1 cellular context compared by ENCODE assay signal in the genomic region with DNA sequence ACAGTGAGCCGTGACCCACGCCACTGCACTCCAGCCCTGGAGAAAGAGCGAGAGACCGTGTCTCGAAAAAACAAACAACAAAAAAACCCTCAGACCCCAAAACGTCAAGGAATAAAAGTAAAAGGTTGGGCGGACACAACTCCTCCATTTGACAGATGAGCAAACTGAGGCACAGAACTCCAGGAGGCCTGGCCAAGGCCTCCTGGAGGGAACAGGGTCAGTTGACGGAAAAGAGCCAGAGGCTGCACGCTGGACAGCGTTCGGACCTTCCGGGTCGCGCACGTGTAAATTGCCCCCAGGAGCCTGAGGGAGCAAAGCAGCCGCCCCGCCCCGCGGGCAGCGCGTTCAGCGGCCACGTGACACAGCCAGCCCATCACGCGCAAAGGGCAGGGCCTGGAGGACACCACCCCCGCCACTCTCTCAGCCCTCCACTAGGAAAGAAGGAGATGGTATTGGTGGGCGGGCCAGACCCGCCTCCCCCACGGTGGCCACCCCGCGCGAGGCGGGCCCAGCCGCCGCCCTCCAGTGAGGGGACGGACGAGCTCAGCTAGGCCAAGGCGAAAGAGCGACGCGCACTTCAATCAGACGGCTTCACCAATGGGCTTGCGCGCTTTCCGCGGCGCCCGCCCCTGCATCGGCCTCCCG.
A peak's percentile ranks its signal among the peaks of the same experiment; 100 is the strongest.
TF ChIP-seq lines count a peak whose summit lies in the region.

No MANE protein-coding gene starts in this region.

TF ChIP-seq in HEK293, 187 proteins besides CTCF, POLR2A, EP300 and RAD21 (continued from another document and continues in another):
- TF ChIP-seq, protein P1, sequence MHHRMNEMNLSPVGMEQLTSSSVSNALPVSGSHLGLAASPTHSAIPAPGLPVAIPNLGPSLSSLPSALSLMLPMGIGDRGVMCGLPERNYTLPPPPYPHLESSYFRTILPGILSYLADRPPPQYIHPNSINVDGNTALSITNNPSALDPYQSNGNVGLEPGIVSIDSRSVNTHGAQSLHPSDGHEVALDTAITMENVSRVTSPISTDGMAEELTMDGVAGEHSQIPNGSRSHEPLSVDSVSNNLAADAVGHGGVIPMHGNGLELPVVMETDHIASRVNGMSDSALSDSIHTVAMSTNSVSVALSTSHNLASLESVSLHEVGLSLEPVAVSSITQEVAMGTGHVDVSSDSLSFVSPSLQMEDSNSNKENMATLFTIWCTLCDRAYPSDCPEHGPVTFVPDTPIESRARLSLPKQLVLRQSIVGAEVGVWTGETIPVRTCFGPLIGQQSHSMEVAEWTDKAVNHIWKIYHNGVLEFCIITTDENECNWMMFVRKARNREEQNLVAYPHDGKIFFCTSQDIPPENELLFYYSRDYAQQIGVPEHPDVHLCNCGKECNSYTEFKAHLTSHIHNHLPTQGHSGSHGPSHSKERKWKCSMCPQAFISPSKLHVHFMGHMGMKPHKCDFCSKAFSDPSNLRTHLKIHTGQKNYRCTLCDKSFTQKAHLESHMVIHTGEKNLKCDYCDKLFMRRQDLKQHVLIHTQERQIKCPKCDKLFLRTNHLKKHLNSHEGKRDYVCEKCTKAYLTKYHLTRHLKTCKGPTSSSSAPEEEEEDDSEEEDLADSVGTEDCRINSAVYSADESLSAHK (tag by site-specific recombination; IDR thresholded peaks at IDR 0.05): no peak
- TF ChIP-seq ZNF140 (tag by site-specific recombination; IDR thresholded peaks at IDR 0.05): no peak
- TF ChIP-seq, protein P2, sequence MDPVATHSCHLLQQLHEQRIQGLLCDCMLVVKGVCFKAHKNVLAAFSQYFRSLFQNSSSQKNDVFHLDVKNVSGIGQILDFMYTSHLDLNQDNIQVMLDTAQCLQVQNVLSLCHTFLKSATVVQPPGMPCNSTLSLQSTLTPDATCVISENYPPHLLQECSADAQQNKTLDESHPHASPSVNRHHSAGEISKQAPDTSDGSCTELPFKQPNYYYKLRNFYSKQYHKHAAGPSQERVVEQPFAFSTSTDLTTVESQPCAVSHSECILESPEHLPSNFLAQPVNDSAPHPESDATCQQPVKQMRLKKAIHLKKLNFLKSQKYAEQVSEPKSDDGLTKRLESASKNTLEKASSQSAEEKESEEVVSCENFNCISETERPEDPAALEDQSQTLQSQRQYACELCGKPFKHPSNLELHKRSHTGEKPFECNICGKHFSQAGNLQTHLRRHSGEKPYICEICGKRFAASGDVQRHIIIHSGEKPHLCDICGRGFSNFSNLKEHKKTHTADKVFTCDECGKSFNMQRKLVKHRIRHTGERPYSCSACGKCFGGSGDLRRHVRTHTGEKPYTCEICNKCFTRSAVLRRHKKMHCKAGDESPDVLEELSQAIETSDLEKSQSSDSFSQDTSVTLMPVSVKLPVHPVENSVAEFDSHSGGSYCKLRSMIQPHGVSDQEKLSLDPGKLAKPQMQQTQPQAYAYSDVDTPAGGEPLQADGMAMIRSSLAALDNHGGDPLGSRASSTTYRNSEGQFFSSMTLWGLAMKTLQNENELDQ (tag by site-specific recombination; IDR thresholded peaks at IDR 0.05; ENCODE audit: low read depth): no peak
- no peak for TF ChIP-seq ZNF114 (tag by site-specific recombination; IDR thresholded peaks at IDR 0.05)
- peak; percentile 56; the same call in 1 of the 2 replicates for TF ChIP-seq ZXDB (tag by site-specific recombination; IDR thresholded peaks at IDR 0.05)
- TF ChIP-seq HOXD13 (CRISPR knock-in tag; IDR thresholded peaks at IDR 0.05; ENCODE audit: borderline replicate concordance): no peak
- TF ChIP-seq ZNF311 (tag by site-specific recombination; IDR thresholded peaks at IDR 0.05; ENCODE audit: borderline replicate concordance): no peak
- peak; percentile 58; the same call in 1 of the 2 replicates for TF ChIP-seq ZNF2 (tag by site-specific recombination; IDR thresholded peaks at IDR 0.05)
- 0 out of 2 replicates have a peak, but pooled peaks have one; percentile 39 for TF ChIP-seq SP7 (tag by site-specific recombination; IDR thresholded peaks at IDR 0.05)
- TF ChIP-seq, protein P3, sequence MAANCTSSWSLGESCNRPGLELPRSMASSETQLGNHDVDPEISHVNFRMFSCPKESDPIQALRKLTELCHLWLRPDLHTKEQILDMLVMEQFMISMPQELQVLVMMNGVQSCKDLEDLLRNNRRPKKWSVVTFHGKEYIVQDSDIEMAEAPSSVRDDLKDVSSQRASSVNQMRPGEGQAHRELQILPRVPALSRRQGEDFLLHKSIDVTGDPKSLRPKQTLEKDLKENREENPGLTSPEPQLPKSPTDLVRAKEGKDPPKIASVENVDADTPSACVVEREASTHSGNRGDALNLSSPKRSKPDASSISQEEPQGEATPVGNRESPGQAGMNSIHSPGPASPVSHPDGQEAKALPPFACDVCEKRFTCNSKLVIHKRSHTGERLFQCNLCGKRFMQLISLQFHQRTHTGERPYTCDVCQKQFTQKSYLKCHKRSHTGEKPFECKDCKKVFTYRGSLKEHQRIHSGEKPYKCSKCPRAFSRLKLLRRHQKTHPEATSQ (tag by site-specific recombination; IDR thresholded peaks at IDR 0.05): peak; percentile 47; the same call in 1 of the 2 replicates
- no peak for TF ChIP-seq ZNF354C (tag by site-specific recombination; IDR thresholded peaks at IDR 0.05; ENCODE audit: borderline replicate concordance, low read depth)
- TF ChIP-seq GLIS1 (tag by site-specific recombination; IDR thresholded peaks at IDR 0.05): peak; percentile 81
- TF ChIP-seq ZNF510 (tag by site-specific recombination; IDR thresholded peaks at IDR 0.05; ENCODE audit: insufficient replicate concordance): no peak
- TF ChIP-seq RBAK (tag by site-specific recombination; IDR thresholded peaks at IDR 0.05): no peak
- no peak for TF ChIP-seq ZNF76 (tag by site-specific recombination; IDR thresholded peaks at IDR 0.05; ENCODE audit: borderline replicate concordance, low read depth)
- TF ChIP-seq SETDB1 (IDR thresholded peaks at IDR 0.05; ENCODE audit: insufficient read length, low read length): no peak
- no peak for TF ChIP-seq PRDM1 (tag by site-specific recombination; IDR thresholded peaks at IDR 0.05)
- TF ChIP-seq, protein P4, sequence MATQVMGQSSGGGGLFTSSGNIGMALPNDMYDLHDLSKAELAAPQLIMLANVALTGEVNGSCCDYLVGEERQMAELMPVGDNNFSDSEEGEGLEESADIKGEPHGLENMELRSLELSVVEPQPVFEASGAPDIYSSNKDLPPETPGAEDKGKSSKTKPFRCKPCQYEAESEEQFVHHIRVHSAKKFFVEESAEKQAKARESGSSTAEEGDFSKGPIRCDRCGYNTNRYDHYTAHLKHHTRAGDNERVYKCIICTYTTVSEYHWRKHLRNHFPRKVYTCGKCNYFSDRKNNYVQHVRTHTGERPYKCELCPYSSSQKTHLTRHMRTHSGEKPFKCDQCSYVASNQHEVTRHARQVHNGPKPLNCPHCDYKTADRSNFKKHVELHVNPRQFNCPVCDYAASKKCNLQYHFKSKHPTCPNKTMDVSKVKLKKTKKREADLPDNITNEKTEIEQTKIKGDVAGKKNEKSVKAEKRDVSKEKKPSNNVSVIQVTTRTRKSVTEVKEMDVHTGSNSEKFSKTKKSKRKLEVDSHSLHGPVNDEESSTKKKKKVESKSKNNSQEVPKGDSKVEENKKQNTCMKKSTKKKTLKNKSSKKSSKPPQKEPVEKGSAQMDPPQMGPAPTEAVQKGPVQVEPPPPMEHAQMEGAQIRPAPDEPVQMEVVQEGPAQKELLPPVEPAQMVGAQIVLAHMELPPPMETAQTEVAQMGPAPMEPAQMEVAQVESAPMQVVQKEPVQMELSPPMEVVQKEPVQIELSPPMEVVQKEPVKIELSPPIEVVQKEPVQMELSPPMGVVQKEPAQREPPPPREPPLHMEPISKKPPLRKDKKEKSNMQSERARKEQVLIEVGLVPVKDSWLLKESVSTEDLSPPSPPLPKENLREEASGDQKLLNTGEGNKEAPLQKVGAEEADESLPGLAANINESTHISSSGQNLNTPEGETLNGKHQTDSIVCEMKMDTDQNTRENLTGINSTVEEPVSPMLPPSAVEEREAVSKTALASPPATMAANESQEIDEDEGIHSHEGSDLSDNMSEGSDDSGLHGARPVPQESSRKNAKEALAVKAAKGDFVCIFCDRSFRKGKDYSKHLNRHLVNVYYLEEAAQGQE (tag by site-specific recombination; IDR thresholded peaks at IDR 0.05): peak; percentile 93
- TF ChIP-seq ZBTB1 (tag by site-specific recombination; IDR thresholded peaks at IDR 0.05): no peak
- TF ChIP-seq MEIS1 (CRISPR knock-in tag; IDR thresholded peaks at IDR 0.05; ENCODE audit: borderline replicate concordance): no peak
- TF ChIP-seq ZNF707 (tag by site-specific recombination; IDR thresholded peaks at IDR 0.05): no peak
- TF ChIP-seq MYNN (tag by site-specific recombination; IDR thresholded peaks at IDR 0.05; ENCODE audit: borderline replicate concordance): no peak
- TF ChIP-seq KLF1 (tag by site-specific recombination; IDR thresholded peaks at IDR 0.05): peak; percentile 44
- no peak for TF ChIP-seq ZNF830 (tag by site-specific recombination; IDR thresholded peaks at IDR 0.05; ENCODE audit: low read depth)
- TF ChIP-seq ZBTB21 (tag by site-specific recombination; IDR thresholded peaks at IDR 0.05): no peak
- no peak for TF ChIP-seq GLI2 (tag by site-specific recombination; IDR thresholded peaks at IDR 0.05; ENCODE audit: borderline replicate concordance, low read depth)
- no peak for TF ChIP-seq ZBTB7A (tag by site-specific recombination; IDR thresholded peaks at IDR 0.05; ENCODE audit: low read depth)
- TF ChIP-seq ZNF792 (tag by site-specific recombination; IDR thresholded peaks at IDR 0.05): no peak
- peak; percentile 51; the same call in 1 of the 2 replicates for TF ChIP-seq EGR2 (tag by site-specific recombination; IDR thresholded peaks at IDR 0.05; ENCODE audit: low read depth)
- TF ChIP-seq, protein P5, sequence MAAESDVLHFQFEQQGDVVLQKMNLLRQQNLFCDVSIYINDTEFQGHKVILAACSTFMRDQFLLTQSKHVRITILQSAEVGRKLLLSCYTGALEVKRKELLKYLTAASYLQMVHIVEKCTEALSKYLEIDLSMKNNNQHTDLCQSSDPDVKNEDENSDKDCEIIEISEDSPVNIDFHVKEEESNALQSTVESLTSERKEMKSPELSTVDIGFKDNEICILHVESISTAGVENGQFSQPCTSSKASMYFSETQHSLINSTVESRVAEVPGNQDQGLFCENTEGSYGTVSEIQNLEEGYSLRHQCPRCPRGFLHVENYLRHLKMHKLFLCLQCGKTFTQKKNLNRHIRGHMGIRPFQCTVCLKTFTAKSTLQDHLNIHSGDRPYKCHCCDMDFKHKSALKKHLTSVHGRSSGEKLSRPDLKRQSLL (tag by site-specific recombination; IDR thresholded peaks at IDR 0.05): no peak
- no peak for TF ChIP-seq ZNF19 (tag by site-specific recombination; IDR thresholded peaks at IDR 0.05; ENCODE audit: low read depth)
- TF ChIP-seq, protein P6, sequence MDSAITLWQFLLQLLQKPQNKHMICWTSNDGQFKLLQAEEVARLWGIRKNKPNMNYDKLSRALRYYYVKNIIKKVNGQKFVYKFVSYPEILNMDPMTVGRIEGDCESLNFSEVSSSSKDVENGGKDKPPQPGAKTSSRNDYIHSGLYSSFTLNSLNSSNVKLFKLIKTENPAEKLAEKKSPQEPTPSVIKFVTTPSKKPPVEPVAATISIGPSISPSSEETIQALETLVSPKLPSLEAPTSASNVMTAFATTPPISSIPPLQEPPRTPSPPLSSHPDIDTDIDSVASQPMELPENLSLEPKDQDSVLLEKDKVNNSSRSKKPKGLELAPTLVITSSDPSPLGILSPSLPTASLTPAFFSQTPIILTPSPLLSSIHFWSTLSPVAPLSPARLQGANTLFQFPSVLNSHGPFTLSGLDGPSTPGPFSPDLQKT (IDR thresholded peaks at IDR 0.05; ENCODE audit: borderline replicate concordance, low read depth, low read length): no peak
- TF ChIP-seq ZNF202 (tag by site-specific recombination; IDR thresholded peaks at IDR 0.05; ENCODE audit: borderline replicate concordance): no peak
- peak; percentile 75 for TF ChIP-seq ZFHX2 (tag by site-specific recombination; conservative IDR thresholded peaks at IDR 0.05)
- TF ChIP-seq, protein P7, sequence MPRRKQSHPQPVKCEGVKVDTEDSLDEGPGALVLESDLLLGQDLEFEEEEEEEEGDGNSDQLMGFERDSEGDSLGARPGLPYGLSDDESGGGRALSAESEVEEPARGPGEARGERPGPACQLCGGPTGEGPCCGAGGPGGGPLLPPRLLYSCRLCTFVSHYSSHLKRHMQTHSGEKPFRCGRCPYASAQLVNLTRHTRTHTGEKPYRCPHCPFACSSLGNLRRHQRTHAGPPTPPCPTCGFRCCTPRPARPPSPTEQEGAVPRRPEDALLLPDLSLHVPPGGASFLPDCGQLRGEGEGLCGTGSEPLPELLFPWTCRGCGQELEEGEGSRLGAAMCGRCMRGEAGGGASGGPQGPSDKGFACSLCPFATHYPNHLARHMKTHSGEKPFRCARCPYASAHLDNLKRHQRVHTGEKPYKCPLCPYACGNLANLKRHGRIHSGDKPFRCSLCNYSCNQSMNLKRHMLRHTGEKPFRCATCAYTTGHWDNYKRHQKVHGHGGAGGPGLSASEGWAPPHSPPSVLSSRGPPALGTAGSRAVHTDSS (tag by site-specific recombination; IDR thresholded peaks at IDR 0.05): no peak
- no peak for TF ChIP-seq ZNF37A (tag by site-specific recombination; IDR thresholded peaks at IDR 0.05)
- TF ChIP-seq, protein P8, sequence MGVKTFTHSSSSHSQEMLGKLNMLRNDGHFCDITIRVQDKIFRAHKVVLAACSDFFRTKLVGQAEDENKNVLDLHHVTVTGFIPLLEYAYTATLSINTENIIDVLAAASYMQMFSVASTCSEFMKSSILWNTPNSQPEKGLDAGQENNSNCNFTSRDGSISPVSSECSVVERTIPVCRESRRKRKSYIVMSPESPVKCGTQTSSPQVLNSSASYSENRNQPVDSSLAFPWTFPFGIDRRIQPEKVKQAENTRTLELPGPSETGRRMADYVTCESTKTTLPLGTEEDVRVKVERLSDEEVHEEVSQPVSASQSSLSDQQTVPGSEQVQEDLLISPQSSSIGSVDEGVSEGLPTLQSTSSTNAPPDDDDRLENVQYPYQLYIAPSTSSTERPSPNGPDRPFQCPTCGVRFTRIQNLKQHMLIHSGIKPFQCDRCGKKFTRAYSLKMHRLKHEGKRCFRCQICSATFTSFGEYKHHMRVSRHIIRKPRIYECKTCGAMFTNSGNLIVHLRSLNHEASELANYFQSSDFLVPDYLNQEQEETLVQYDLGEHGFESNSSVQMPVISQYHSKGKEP (tag by site-specific recombination; IDR thresholded peaks at IDR 0.05): no peak
- TF ChIP-seq ZNF266 (tag by site-specific recombination; IDR thresholded peaks at IDR 0.05; ENCODE audit: low read depth): no peak
- TF ChIP-seq ZNF274 (IDR thresholded peaks at IDR 0.05; ENCODE audit: low read length): no peak
- no peak for TF ChIP-seq ZNF274 (tag by site-specific recombination; IDR thresholded peaks at IDR 0.05; ENCODE audit: borderline replicate concordance)
- no peak for TF ChIP-seq ZNF624 (tag by site-specific recombination; IDR thresholded peaks at IDR 0.05)
- TF ChIP-seq ZNF423 (tag by site-specific recombination; IDR thresholded peaks at IDR 0.05): no peak
- no peak for TF ChIP-seq ZNF175 (tag by site-specific recombination; IDR thresholded peaks at IDR 0.05)
- TF ChIP-seq, protein P9, sequence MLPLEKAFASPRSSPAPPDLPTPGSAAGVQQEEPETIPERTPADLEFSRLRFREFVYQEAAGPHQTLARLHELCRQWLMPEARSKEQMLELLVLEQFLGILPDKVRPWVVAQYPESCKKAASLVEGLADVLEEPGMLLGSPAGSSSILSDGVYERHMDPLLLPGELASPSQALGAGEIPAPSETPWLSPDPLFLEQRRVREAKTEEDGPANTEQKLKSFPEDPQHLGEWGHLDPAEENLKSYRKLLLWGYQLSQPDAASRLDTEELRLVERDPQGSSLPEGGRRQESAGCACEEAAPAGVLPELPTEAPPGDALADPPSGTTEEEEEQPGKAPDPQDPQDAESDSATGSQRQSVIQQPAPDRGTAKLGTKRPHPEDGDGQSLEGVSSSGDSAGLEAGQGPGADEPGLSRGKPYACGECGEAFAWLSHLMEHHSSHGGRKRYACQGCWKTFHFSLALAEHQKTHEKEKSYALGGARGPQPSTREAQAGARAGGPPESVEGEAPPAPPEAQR (tag by site-specific recombination; IDR thresholded peaks at IDR 0.05): no peak
- no peak for TF ChIP-seq ZNF146 (tag by site-specific recombination; IDR thresholded peaks at IDR 0.05)
- TF ChIP-seq TCF7L2 (IDR thresholded peaks at IDR 0.05; ENCODE audit: borderline replicate concordance, low read depth, low read length): no peak
